20 cellular contexts compared by ENCODE assay signal in genomic region chr4:156888762-156889161, GRCh38.
DNase-seq lines count a peak whose midpoint lies in the region; ATAC-seq and TF ChIP-seq lines count a peak whose summit lies in the region.
"Had no signal": no experiment of that assay in that cellular context is flagged by ENCODE, and none has a peak within 500 bp of the region (broad histone marks: within the 10 kb centered on the region; RNA-seq: fewer than 3 reads in every experiment).

No MANE protein-coding gene starts in this region.

- H3K36me3 ChIP-seq in PC-3 (ENCODE audit: low read depth, low read length) (no peaks in the 10 kb centered on the region), osteoblast (ENCODE audit: insufficient read depth, low read length) (peaks cover 5% of the 10 kb centered on the region)
- H3K36me3 ChIP-seq: HAP-1, neutrophil, spleen, suprapubic skin had no signal

- H4K20me1 ChIP-seq in PC-3 (ENCODE audit: low read length) (no peaks in the 10 kb centered on the region), osteoblast (ENCODE audit: insufficient read depth, low read length) (peaks cover 5% of the 10 kb centered on the region)

- 0 out of 2 replicates have a peak, but pooled peaks cover 4% of the 10 kb centered on the region for H3K4me1 ChIP-seq in PC-3 (ENCODE audit: insufficient read depth, low read length)
- H3K4me1 ChIP-seq in osteoblast (ENCODE audit: insufficient read depth, low read length): peaks cover 36% of the 10 kb centered on the region
- H3K4me1 ChIP-seq: spleen had no signal

- BruUV-seq in PC-3 (replicated peaks; lab: Mats Ljungman, UMichigan): no TSS peak

- no peak for TF ChIP-seq CTCF in PC-3 (conservative IDR thresholded peaks at IDR 0.05; ENCODE audit: low read depth, low read length)
- no peak for TF ChIP-seq CTCF in epithelial cell of proximal tubule (conservative IDR thresholded peaks at IDR 0.05; ENCODE audit: low read depth, low read length)
- no peak for TF ChIP-seq CTCF in osteoblast (IDR thresholded peaks at IDR 0.05; ENCODE audit: extremely low read depth, low read depth, low read length)

- H3K4me3 ChIP-seq in PC-3 (ENCODE audit: low read length) (no peak overlapping the region), epithelial cell of proximal tubule (ENCODE audit: low read depth, low read length) (no peak overlapping the region), osteoblast (ENCODE audit: insufficient read depth, low read length) (no peak overlapping the region)
- H3K4me3 ChIP-seq: dorsolateral prefrontal cortex, HAP-1, spleen, suprapubic skin had no signal

- H2AFZ ChIP-seq in PC-3 (ENCODE audit: low read length) (no peak overlapping the region), osteoblast (ENCODE audit: low read length) (no peak overlapping the region)

- intact Hi-C loops in PC-3 (cut with micrococcal nuclease): no loop called here

- H3K9me2 ChIP-seq in PC-3 (replicated peaks; ENCODE audit: low read length): no peaks in the 10 kb centered on the region

- no peak overlapping the region for H3K4me2 ChIP-seq in PC-3 (ENCODE audit: low read length)
- peak overlapping the region; percentile 61 for H3K4me2 ChIP-seq in osteoblast (ENCODE audit: insufficient read depth, low read length)

- H3F3A ChIP-seq in PC-3 (ENCODE audit: low read length, unreplicated experiment): no peaks in the 10 kb centered on the region

- CTCF ChIA-PET in PC-3 (lab: Charles Lee): no interaction called here

- H3K27me3 ChIP-seq in PC-3 (ENCODE audit: low read length) (no peaks in the 10 kb centered on the region), osteoblast (ENCODE audit: insufficient read depth, low read length) (no peaks in the 10 kb centered on the region)
- H3K27me3 ChIP-seq: dorsolateral prefrontal cortex, neutrophil, spleen, suprapubic skin had no signal

- H3K27ac ChIP-seq in PC-3 (ENCODE audit: low read length) (no peak overlapping the region), osteoblast (ENCODE audit: low read depth, low read length) (peak overlapping the region; percentile 82)
- H3K27ac ChIP-seq: dorsolateral prefrontal cortex, neutrophil, suprapubic skin had no signal

- peaks cover 16% of the 10 kb centered on the region for H3K79me2 ChIP-seq in PC-3 (ENCODE audit: low read length)
- peaks cover 90% of the 10 kb centered on the region for H3K79me2 ChIP-seq in osteoblast (ENCODE audit: insufficient read depth, low read length)

- DNase-seq in ELR (ENCODE audit: low read depth) (peak; percentile 82), PC-3 (peak; percentile 46), epithelial cell of proximal tubule (ENCODE audit: low read depth) (peak; percentile 93), osteoblast (ENCODE audit: insufficient read length, low spot score, missing footprints) (peak; percentile 22), middle frontal gyrus (ENCODE audit: extremely low spot score, low spot score) (no peak), activated gamma-delta T cell (lab: John Stamatoyannopoulos, UW) (no peak)
- DNase-seq: activated CD8-positive, alpha-beta memory T cell treated with anti-CD3 and anti-CD28 coated beads, Interleukin-2, amount 10 ng/mL, durations not matched to agents 7 days and 5 days; activated naive CD4-positive, alpha-beta T cell treated with anti-CD3 and anti-CD28 coated beads, Interleukin-2, amount 50 U/mL, for 16 hours; CD4-positive, alpha-beta memory T cell; dorsolateral prefrontal cortex; GDM1; NCI-H1417 treated with DMSO at 0.1 percent for 48 hours; NCI-H526 treated with DMSO at 0.1 percent for 48 hours; SIG-M5; spleen had no signal

- no peak for ATAC-seq in PC-3
- ATAC-seq in HG03095 (IDR thresholded peaks at IDR 0.05; ENCODE audit: unreplicated experiment): no peak
- ATAC-seq in GM19463 (IDR thresholded peaks at IDR 0.05; ENCODE audit: unreplicated experiment): no peak
- ATAC-seq: activated CD8-positive, alpha-beta memory T cell treated with anti-CD3 and anti-CD28 coated beads, Interleukin-2, amount 10 ng/mL, durations not matched to agents 7 days and 5 days had no signal

- no peaks in the 10 kb centered on the region for H3K9me3 ChIP-seq in PC-3 (ENCODE audit: low read length)
- no peaks in the 10 kb centered on the region for H3K9me3 ChIP-seq in osteoblast (ENCODE audit: low read depth, low read length)
- H3K9me3 ChIP-seq: HAP-1, neutrophil, suprapubic skin had no signal

- POLR2A ChIA-PET in PC-3 (lab: Charles Lee; ENCODE audit: unreplicated experiment): no interaction called here

- H3K9ac ChIP-seq in PC-3 (ENCODE audit: low read length): no peak overlapping the region

Comparison
In these comparisons a context has a peak if more than half of its experiments do, and no peak if none do; other contexts are left out.
1. DNase-seq: peak in ELR (single experiment), PC-3 (single experiment), epithelial cell of proximal tubule (single experiment) and osteoblast (single experiment); none in middle frontal gyrus (single experiment) and activated gamma-delta T cell (single experiment).